In genomic region chr1:32400876-32401631, GRCh38 we compare ENCODE assay signal across 8 cellular contexts. TPM values are rescaled to one million over a fixed set of nuclear protein-coding genes. Genes with fewer than 3 reads are reported as not detected.
A peak's percentile ranks its signal among the peaks of the same experiment; 100 is the strongest.
DNase-seq lines count a peak whose midpoint lies in the region; ATAC-seq and TF ChIP-seq lines count a peak whose summit lies in the region.

No MANE protein-coding gene starts in this region.

- H3K27ac ChIP-seq in cingulate gyrus (ENCODE audit: low read depth, low read length), result peak overlapping the region; percentile 39

- DNase-seq in A172 (ENCODE audit: low spot score), result peak; percentile 64
- DNase-seq in GM13976 (ENCODE audit: low spot score), result peak; percentile 73
- peak; percentile 84 for DNase-seq in NCI-H2196 (lab: John Stamatoyannopoulos, UW; ENCODE audit: unreplicated experiment)
- DNase-seq in activated CD4-positive, alpha-beta T cell treated with anti-CD3 and anti-CD28 coated beads for 1 hour, result peak; percentile 25
- DNase-seq in left colon, result peak; percentile 83 to 88
- DNase-seq in stimulated activated CD4-positive, alpha-beta T cell treated with anti-CD3 and anti-CD28 coated beads, Interleukin-1b, Interleukin-23, amount 100 ng/mL, for 1 hour (ENCODE audit: low read depth in 2 of 2), result peak; percentile 12 to 32

- ATAC-seq in left colon (peak; percentile 98), GM19035 (IDR thresholded peaks at IDR 0.05; ENCODE audit: unreplicated experiment) (no peak)

- TF ChIP-seq CTCF in GM13976 (IDR thresholded peaks at IDR 0.05; ENCODE audit: borderline replicate concordance, control extremely low read depth, extremely low read depth, insufficient read depth, missing control alignments), result peak; percentile 89

- intact Hi-C loops in left colon (cut with DNase I, micrococcal nuclease), result no loop called here

- in situ Hi-C loops in GM13976 (cut with MboI; ENCODE audit: low sequenced_read_pairs, unreplicated experiment), result no loop called here

RNA-seq across cellular contexts. Expression of gene BSDC1, which starts 6.8 kb away (rescaled TPM):
- 40.6 and 53.1 TPM in 2 replicates for total RNA-seq in A172 (2014; rRNA removed; shearing (Covaris generic))
- 10 to 100 TPM; 73.0 to 87.9 TPM for total RNA-seq in left colon

RNA-seq across cellular contexts. Expression of gene TSSK3, which starts 38.7 kb away (rescaled TPM):
- 0.24 TPM in 1 of 2 replicates, not detected in the other for total RNA-seq in A172 (2014; rRNA removed; shearing (Covaris generic))
- 1 to 10 TPM; 1.2 to 1.9 TPM for total RNA-seq in left colon

RNA-seq across cellular contexts. Expression of gene FAM229A, which starts 38.8 kb away (rescaled TPM):
- 0.34 and 0.45 TPM in 2 replicates for total RNA-seq in A172 (2014; rRNA removed; shearing (Covaris generic))
- 1 to 10 TPM; 7.9 to 8.9 TPM for total RNA-seq in left colon

Comparison
In these comparisons a context has a peak if more than half of its experiments do, and no peak if none do; other contexts are left out.
1. DNase-seq: peak in every context shown above with its lines; median percentile 86 in left colon; 84 in NCI-H2196; 73 in GM13976; 64 in A172; 25 in activated CD4-positive, alpha-beta T cell treated with anti-CD3 and anti-CD28 coated beads for 1 hour; 22 in stimulated activated CD4-positive, alpha-beta T cell treated with anti-CD3 and anti-CD28 coated beads, Interleukin-1b, Interleukin-23, amount 100 ng/mL, for 1 hour.